In genomic region chr6:106974337-106974998, GRCh38 we compare ENCODE assay signal across 8 cellular contexts. TPM values are rescaled to one million over a fixed set of nuclear protein-coding genes. Genes with fewer than 3 reads are reported as not detected.
A peak's percentile ranks its signal among the peaks of the same experiment; 100 is the strongest.
DNase-seq lines count a peak whose midpoint lies in the region; ATAC-seq and TF ChIP-seq lines count a peak whose summit lies in the region.

TSS of gene CD24 (minus strand) at chr6:106974729. CDS start at chr6:106974646, 83 bp downstream.

- H3K9me3 ChIP-seq in HUES48 (ENCODE audit: control insufficient read depth, insufficient read depth, low read length) (no peaks in the 10 kb centered on the region), mucosa of descending colon (no peaks in the 10 kb centered on the region), tibial nerve (no peaks in the 10 kb centered on the region)

- no peak for TF ChIP-seq CTCF in AG10803 (conservative IDR thresholded peaks at IDR 0.05; ENCODE audit: low read length)
- TF ChIP-seq CTCF in mucosa of descending colon (IDR thresholded peaks at IDR 0.05), result no peak
- no peak for TF ChIP-seq CTCF in tibial nerve (IDR thresholded peaks at IDR 0.05)

- H3K27ac ChIP-seq in HUES48 (ENCODE audit: low read depth, low read length) (peak within 1 kb of the TSS; percentile 99), tibial nerve (peak within 1 kb of the TSS in 1 of 4 donors; percentile 76)

- H3K4me3 ChIP-seq in AG10803 (ENCODE audit: low read length) (peak within 1 kb of the TSS; percentile 47), HUES48 (ENCODE audit: low read depth, low read length) (peak within 1 kb of the TSS; percentile 91), mucosa of descending colon (peak within 1 kb of the TSS; percentile 72), tibial nerve (peak within 1 kb of the TSS; percentile 27 to 59 (median 46))

- DNase-seq in AG10803 (ENCODE audit: low read depth), result no peak
- peak; percentile 79 for DNase-seq in SK-N-DZ (ENCODE audit: low spot score)
- peak; percentile 11 for DNase-seq in dermis blood vessel endothelial cell
- DNase-seq in mucosa of descending colon, result peak; percentile 82 to 89 (median 86)
- DNase-seq in tibial nerve (ENCODE audit: low spot score in 2 of 2), result no peak
- no peak for DNase-seq in GOT3 (lab: John Stamatoyannopoulos, UW)

- H3K27me3 ChIP-seq in HUES48 (ENCODE audit: control insufficient read depth, insufficient read depth, low read length), result no peaks in the 10 kb centered on the region
- H3K27me3 ChIP-seq in tibial nerve, result peaks cover 0 to 83% of the 10 kb centered on the region in 2 donors

- no peak for TF ChIP-seq POLR2A in tibial nerve (IDR thresholded peaks at IDR 0.05)

- 0% methylated on average over 6 to 33 of the region's 73 CpGs for whole genome bisulfite sequencing in tibial nerve, 2 donors

- H3K36me3 ChIP-seq in HUES48 (ENCODE audit: control insufficient read depth, insufficient read depth, low read length) (peaks cover 41% of the 10 kb centered on the region), mucosa of descending colon (ENCODE audit: low read depth) (no peaks in the 10 kb centered on the region), tibial nerve (no peaks in the 10 kb centered on the region)

- ATAC-seq in GM19023 (IDR thresholded peaks at IDR 0.05; ENCODE audit: unreplicated experiment) (peak; percentile 37), mucosa of descending colon (peak; percentile 71)

- intact Hi-C loops in mucosa of descending colon (cut with DNase I, micrococcal nuclease), result loop anchor here in 1 of 2 donors (10.0 kb wide), 1 partner anchor 530 kb away; no protein-coding TSS in a partner anchor

- H3K9ac ChIP-seq in HUES48 (ENCODE audit: low read depth, low read length), result peak within 1 kb of the TSS; percentile 99

- H3K4me1 ChIP-seq in HUES48 (ENCODE audit: control insufficient read depth, insufficient read depth, low read length) (peaks cover 12% of the 10 kb centered on the region; the same call in 1 of the 2 replicates), mucosa of descending colon (ENCODE audit: low read depth) (peaks cover 16% of the 10 kb centered on the region), tibial nerve (peaks cover 0 to 34% (median 9%) of the 10 kb centered on the region in 4 donors)

- no peak for TF ChIP-seq EP300 in tibial nerve (IDR thresholded peaks at IDR 0.05)

RNA-seq across cellular contexts. Expression of gene CD24, which starts in this region (rescaled TPM):
- 760 and 767 TPM in 2 replicates for polyA plus RNA-seq in SK-N-DZ (2014; cell fraction: cytosol; rRNA removed)
- 181 and 197 TPM in 2 replicates for polyA plus RNA-seq in SK-N-DZ (2014; cell fraction: nucleus; rRNA removed)
- total RNA-seq in dermis blood vessel endothelial cell (9.4 and 21.6 TPM in 2 replicates), mucosa of descending colon (1,000 to 10,000 TPM in 2 of 3 donors, 100 to 1,000 TPM in 1; 968 to 2,235 (median 1,593) TPM), tibial nerve (1 to 10 TPM in 2 of 4 donors, under 1 TPM in 1, not detected in 1; 0.66 to 5.9 (median 2.4) TPM)

Comparison
In these comparisons a context has a peak if more than half of its experiments do, and no peak if none do; other contexts are left out.
1. RNA of gene CD24 (total RNA-seq): 968 to 2,235 TPM in mucosa of descending colon; 9.4 to 21.6 TPM in dermis blood vessel endothelial cell and 0.66 to 5.9 TPM in tibial nerve; every median in the first group is over 10 times any median in the second.
2. DNase-seq: peak in SK-N-DZ (single experiment), dermis blood vessel endothelial cell (single experiment) and mucosa of descending colon (3 of 3); none in AG10803 (single experiment), tibial nerve (0 of 2) and GOT3 (single experiment).
3. Peak in every context shown above with its lines, with median percentiles within 50 percentile points of each other: H3K4me3 ChIP-seq.